In the genomic region with DNA sequence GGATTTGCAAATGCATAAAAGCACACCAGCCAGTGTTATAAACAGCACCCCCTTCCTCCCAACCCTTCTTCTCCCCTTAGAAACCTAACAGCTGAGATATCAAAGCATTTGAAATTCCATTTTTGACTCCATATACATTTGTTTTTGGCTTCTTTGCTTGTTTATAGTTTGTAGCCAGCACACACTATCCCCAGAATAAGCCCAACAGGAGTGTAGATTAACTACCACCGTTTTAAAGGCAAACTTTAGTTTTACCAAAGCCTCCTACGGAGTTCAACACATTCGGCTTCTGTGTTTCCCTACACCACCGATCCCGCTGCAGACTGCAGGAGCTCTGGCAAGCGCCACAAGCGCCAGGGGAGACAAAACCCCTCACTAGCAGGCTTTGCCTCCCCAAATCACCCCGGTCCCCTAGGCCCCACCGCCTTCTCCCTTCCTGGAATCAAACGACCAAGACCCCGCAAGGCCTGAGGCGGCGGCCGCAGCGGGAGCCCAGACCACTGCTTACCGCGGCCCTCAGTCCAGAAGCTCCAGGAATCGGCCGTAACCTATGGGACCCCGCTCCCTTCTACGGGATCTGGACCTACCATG, we compare ENCODE assay signal across 8 cellular contexts. TPM values are rescaled to one million over a fixed set of nuclear protein-coding genes. Genes with fewer than 3 reads are reported as not detected.
DNase-seq lines count a peak whose midpoint lies in the region; ATAC-seq and TF ChIP-seq lines count a peak whose summit lies in the region.

No MANE protein-coding gene starts in this region.

- TF ChIP-seq CTCF in activated CD8-positive, alpha-beta T cell treated with anti-CD3 and anti-CD28 coated beads for 36 hours (IDR thresholded peaks at IDR 0.05): no peak
- TF ChIP-seq CTCF in gastroesophageal sphincter (IDR thresholded peaks at IDR 0.05) (no peak), sigmoid colon (IDR thresholded peaks at IDR 0.05) (no peak)

- H3K27me3 ChIP-seq in gastroesophageal sphincter (no peaks in the 10 kb centered on the region), sigmoid colon (no peaks in the 10 kb centered on the region)

- WGBS in gastroesophageal sphincter (ENCODE audit: low coverage in 1 of 2), 2 donors: 0% methylated on average over 3 to 8 of the region's 21 CpGs
- 1% methylated on average over 21 of the region's 21 CpGs for WGBS in sigmoid colon, 2 donors

- peaks cover 0 to 70% (median 16%) of the 10 kb centered on the region in 3 donors for H3K4me1 ChIP-seq in gastroesophageal sphincter
- peaks cover 0 to 43% (median 39%) of the 10 kb centered on the region in 4 donors for H3K4me1 ChIP-seq in sigmoid colon

- no peaks in the 10 kb centered on the region for H3K27me3 Mint-ChIP-seq in activated CD8-positive, alpha-beta T cell treated with anti-CD3 and anti-CD28 coated beads for 36 hours

- H3K36me3 ChIP-seq in gastroesophageal sphincter: no peaks in the 10 kb centered on the region
- H3K36me3 ChIP-seq in sigmoid colon: no peaks in the 10 kb centered on the region

- DNase-seq in ACHN: peak; percentile 22
- DNase-seq in activated CD8-positive, alpha-beta T cell treated with anti-CD3 and anti-CD28 coated beads for 36 hours: peak; percentile 38
- DNase-seq in sigmoid colon: no peak
- no peak for DNase-seq in GF-D8 (lab: John Stamatoyannopoulos, UW)

- H3K9me3 ChIP-seq in gastroesophageal sphincter: no peaks in the 10 kb centered on the region
- H3K9me3 ChIP-seq in sigmoid colon: no peaks in the 10 kb centered on the region

- H3K27ac ChIP-seq in gastroesophageal sphincter (peak overlapping the region; percentile 84 to 99 (median 92)), sigmoid colon (peak overlapping the region; percentile 94 to 96 (median 96))

- H3K4me1 Mint-ChIP-seq in activated CD8-positive, alpha-beta T cell treated with anti-CD3 and anti-CD28 coated beads for 36 hours (ENCODE audit: low read depth): peaks cover 40% of the 10 kb centered on the region

- POLR2A ChIA-PET in activated CD8-positive, alpha-beta T cell treated with anti-CD3 and anti-CD28 coated beads for 36 hours (lab: Charles Lee): interaction anchor here (0.8 to 1.9 kb wide), 8 partner anchors 10 to 142 kb away, joined by 3 to 6 read pairs (median 4); no protein-coding TSS in a partner anchor

- peak overlapping the region; percentile 97 for H3K27ac Mint-ChIP-seq in activated CD8-positive, alpha-beta T cell treated with anti-CD3 and anti-CD28 coated beads for 36 hours

- H3K4me3 ChIP-seq in gastroesophageal sphincter: peak overlapping the region; percentile 77 to 92
- peak overlapping the region; percentile 73 to 96 (median 90) for H3K4me3 ChIP-seq in sigmoid colon

- TF ChIP-seq EP300 in gastroesophageal sphincter (IDR thresholded peaks at IDR 0.05): no peak
- TF ChIP-seq EP300 in sigmoid colon (IDR thresholded peaks at IDR 0.05): no peak

- in situ Hi-C loops in ACHN (cut with HindIII; ENCODE audit: low pct_ligation_motif_present, low pct_unique_long_range_greater_than_20kb, low sequenced_read_pairs): no loop called here

- CTCF ChIA-PET in activated CD8-positive, alpha-beta T cell treated with anti-CD3 and anti-CD28 coated beads for 36 hours (lab: Charles Lee): interaction anchor here (2.2 kb wide), 1 partner anchor 277 kb away, joined by 7 read pairs; no protein-coding TSS in a partner anchor

- ATAC-seq in GM18907 (IDR thresholded peaks at IDR 0.05; ENCODE audit: unreplicated experiment) (peak; percentile 26), HG03521 (IDR thresholded peaks at IDR 0.05; ENCODE audit: unreplicated experiment) (peak; percentile 16), gastroesophageal sphincter (no peak), GM18873 (IDR thresholded peaks at IDR 0.05; ENCODE audit: low FRiP score, unreplicated experiment) (no peak)
- ATAC-seq in activated CD8-positive, alpha-beta T cell treated with anti-CD3 and anti-CD28 coated beads for 36 hours: peak; percentile 18

- no peak for TF ChIP-seq POLR2A in gastroesophageal sphincter (IDR thresholded peaks at IDR 0.05)
- no peak for TF ChIP-seq POLR2A in sigmoid colon (IDR thresholded peaks at IDR 0.05)

- H3K4me3 Mint-ChIP-seq in activated CD8-positive, alpha-beta T cell treated with anti-CD3 and anti-CD28 coated beads for 36 hours: peak overlapping the region; percentile 89

- H3K36me3 Mint-ChIP-seq in activated CD8-positive, alpha-beta T cell treated with anti-CD3 and anti-CD28 coated beads for 36 hours (ENCODE audit: low read depth): peaks cover 3% of the 10 kb centered on the region

- no peaks in the 10 kb centered on the region for H3K9me3 Mint-ChIP-seq in activated CD8-positive, alpha-beta T cell treated with anti-CD3 and anti-CD28 coated beads for 36 hours

- intact Hi-C loops in activated CD8-positive, alpha-beta T cell treated with anti-CD3 and anti-CD28 coated beads for 36 hours (cut with micrococcal nuclease): no loop called here
- intact Hi-C loops in sigmoid colon (cut with DNase I): loop anchor here (5.0 kb wide), 1 partner anchor 42 kb away; no protein-coding TSS in a partner anchor

RNA-seq across cellular contexts. Expression of a gene that starts 0.4 kb away (rescaled TPM):
- total RNA-seq in activated CD8-positive, alpha-beta T cell treated with anti-CD3 and anti-CD28 coated beads for 36 hours: 10 to 100 TPM; 81.7 to 83.8 TPM
- total RNA-seq in gastroesophageal sphincter: 100 to 1,000 TPM in 1 of 4 donors, 10 to 100 TPM in 3; 80.0 to 110 (median 87.4) TPM
- 10 to 100 TPM; 54.0 to 82.0 (median 68.7) TPM for total RNA-seq in sigmoid colon
- polyA plus RNA-seq in sigmoid colon: 10 to 100 TPM; 52.3 to 68.9 (median 59.8) TPM

RNA-seq across cellular contexts. Expression of a gene that starts 45.2 kb away (rescaled TPM):
- 10 to 100 TPM; 67.4 to 68.9 TPM for total RNA-seq in activated CD8-positive, alpha-beta T cell treated with anti-CD3 and anti-CD28 coated beads for 36 hours
- total RNA-seq in gastroesophageal sphincter (10 to 100 TPM; 52.6 to 68.8 (median 56.6) TPM), sigmoid colon (10 to 100 TPM; 39.2 to 60.7 (median 47.1) TPM)
- polyA plus RNA-seq in sigmoid colon: 10 to 100 TPM; 53.6 to 78.4 (median 56.5) TPM

Comparison
In these comparisons a context has a peak if more than half of its experiments do, and no peak if none do; other contexts are left out.
1. DNase-seq: peak in ACHN (single experiment) and activated CD8-positive, alpha-beta T cell treated with anti-CD3 and anti-CD28 coated beads for 36 hours (single experiment); none in sigmoid colon (single experiment) and GF-D8 (single experiment).
2. ATAC-seq: peak in GM18907 (single experiment), HG03521 (single experiment) and activated CD8-positive, alpha-beta T cell treated with anti-CD3 and anti-CD28 coated beads for 36 hours (single experiment); none in gastroesophageal sphincter (single experiment) and GM18873 (single experiment).